ENCODE assay signal across 8 cellular contexts in genomic region chr22:20319745-20320658, GRCh38. TPM values are rescaled to one million over a fixed set of nuclear protein-coding genes. Genes with fewer than 3 reads are reported as not detected.
DNase-seq lines count a peak whose midpoint lies in the region; ATAC-seq and TF ChIP-seq lines count a peak whose summit lies in the region.

DGCR6L (minus strand) TSS chr22:20320060; CDS start chr22:20319988, 72 bp downstream.

- ATAC-seq in GM18517 (IDR thresholded peaks at IDR 0.05; ENCODE audit: unreplicated experiment) (peak; percentile 62), HG03039 (IDR thresholded peaks at IDR 0.05; ENCODE audit: unreplicated experiment) (peak; percentile 54)

- peak within 1 kb of the TSS; percentile 88 to 94 (median 91) for H3K4me3 Mint-ChIP-seq in immature natural killer cell

- H3K4me1 Mint-ChIP-seq in immature natural killer cell = peaks cover 39 to 47% of the 10 kb centered on the region in 2 donors

- H3K27me3 Mint-ChIP-seq in immature natural killer cell (ENCODE audit: low read depth in 3 of 3) = peaks cover 0 to 2% (median 0%) of the 10 kb centered on the region in 3 donors

- peak within 1 kb of the TSS; percentile 49 to 90 (median 83) for H3K27ac Mint-ChIP-seq in immature natural killer cell

- DNase-seq in 8988T = peak; percentile 90
- peak; percentile 64 for DNase-seq in NCI-H2196 (lab: John Stamatoyannopoulos, UW; ENCODE audit: unreplicated experiment)
- peak; percentile 93 to 97 (median 94) for DNase-seq in activated CD4-positive, CD25-positive, alpha-beta regulatory T cell (lab: John Stamatoyannopoulos, UW)
- peak; percentile 94 to 95 for DNase-seq in cardiac fibroblast (ENCODE audit: low read depth in 2 of 2)
- DNase-seq in immature natural killer cell = peak; percentile 94 to 95 (median 95)
- peak; percentile 83 for DNase-seq in smooth muscle cell of the brain vasculature (ENCODE audit: low read depth, low spot score)

- no peak for TF ChIP-seq CTCF in cardiac fibroblast (IDR thresholded peaks at IDR 0.05; ENCODE audit: low read depth, low read length)

- H3K9me3 Mint-ChIP-seq in immature natural killer cell = peaks cover 0 to 1% (median 0%) of the 10 kb centered on the region in 6 donors

- peak within 1 kb of the TSS; percentile 85 to 92 for H3K4me3 ChIP-seq in cardiac fibroblast (replicated peaks in 1 of 2; ENCODE audit: low read depth in 2 of 2, low read length in 2 of 2)

- no peaks in the 10 kb centered on the region for H3K36me3 Mint-ChIP-seq in immature natural killer cell

RNA-seq across cellular contexts. Expression of gene DGCR6L, which starts in this region (rescaled TPM):
- 100 to 1,000 TPM; 143 to 160 (median 147) TPM for polyA plus RNA-seq in immature natural killer cell

Comparison
In these comparisons a context has a peak if more than half of its experiments do, and no peak if none do; other contexts are left out.
1. Peak in every context shown above with its lines: DNase-seq, ATAC-seq and H3K4me3 ChIP-seq.